10 cellular contexts compared by ENCODE assay signal in genomic region chr20:33664762-33665144, GRCh38. TPM values are rescaled to one million over a fixed set of nuclear protein-coding genes. Genes with fewer than 3 reads are reported as not detected.
A peak's percentile ranks its signal among the peaks of the same experiment; 100 is the strongest.
DNase-seq lines count a peak whose midpoint lies in the region; ATAC-seq, FAIRE-seq and TF ChIP-seq lines count a peak whose summit lies in the region.
"Had no signal": no experiment of that assay in that cellular context is flagged by ENCODE, and none has a peak within 500 bp of the region (broad histone marks: within the 10 kb centered on the region; RNA-seq: fewer than 3 reads in every experiment).

No MANE protein-coding gene starts in this region.

- H3K4me3 Mint-ChIP-seq in CD14-positive monocyte = peak overlapping the region; percentile 7 to 55
- peak overlapping the region; percentile 86 for H3K4me3 Mint-ChIP-seq in natural killer cell

- H3K36me3 Mint-ChIP-seq in CD14-positive monocyte = peaks cover 3 to 10% of the 10 kb centered on the region in 2 donors
- H3K36me3 Mint-ChIP-seq in activated naive CD4-positive, alpha-beta T cell treated with anti-CD3 and anti-CD28 coated beads, Interleukin-2, amount 50 U/mL, for 72 hours = peaks cover 5 to 6% of the 10 kb centered on the region in 2 donors
- H3K36me3 Mint-ChIP-seq in natural killer cell = no peaks in the 10 kb centered on the region

- ATAC-seq in activated naive CD4-positive, alpha-beta T cell treated with anti-CD3 and anti-CD28 coated beads, Interleukin-2, amount 50 U/mL, for 72 hours = no peak
- ATAC-seq in natural killer cell (no peak), GM21528 (IDR thresholded peaks at IDR 0.05; ENCODE audit: low FRiP score, unreplicated experiment) (no peak), HG03108 (IDR thresholded peaks at IDR 0.05; ENCODE audit: unreplicated experiment) (no peak)
- ATAC-seq: pancreas had no signal

- TF ChIP-seq CTCF in CD14-positive monocyte (IDR thresholded peaks at IDR 0.05) = no peak
- TF ChIP-seq CTCF in natural killer cell (IDR thresholded peaks at IDR 0.05) = no peak

- intact Hi-C loops in CD14-positive monocyte (cut with micrococcal nuclease) (loop anchor here (5.0 to 10.0 kb wide), 5 partner anchors 68 to 330 kb away; partner anchors contain the start of genes RALY (in 2 of the 2) and ZNF341 (in 1 of the 2)), natural killer cell (cut with micrococcal nuclease) (no loop called here)

- H3K27ac Mint-ChIP-seq in CD14-positive monocyte (peak overlapping the region in 3 of 7 donors; percentile 13 to 64 (median 27)), natural killer cell (peak overlapping the region; percentile 89)
- H3K27ac Mint-ChIP-seq in activated naive CD4-positive, alpha-beta T cell treated with anti-CD3 and anti-CD28 coated beads, Interleukin-2, amount 50 U/mL, for 72 hours = peak overlapping the region; percentile 81

- H3K27me3 Mint-ChIP-seq in CD14-positive monocyte (ENCODE audit: low read depth in 3 of 3) (peaks cover 2 to 3% (median 2%) of the 10 kb centered on the region in 3 donors), natural killer cell (ENCODE audit: low read depth in 2 of 2) (no peaks in the 10 kb centered on the region)

- H3K9me3 Mint-ChIP-seq in CD14-positive monocyte (peaks cover 0 to 3% (median 0%) of the 10 kb centered on the region in 7 donors), natural killer cell (no peaks in the 10 kb centered on the region)
- no peaks in the 10 kb centered on the region for H3K9me3 Mint-ChIP-seq in activated naive CD4-positive, alpha-beta T cell treated with anti-CD3 and anti-CD28 coated beads, Interleukin-2, amount 50 U/mL, for 72 hours

- FAIRE-seq in H54 (lab: Jason Lieb, UNC) = no peak
- FAIRE-seq: pancreas had no signal

- DNase-seq in CD14-positive monocyte (ENCODE audit: low spot score) (no peak), H54 (ENCODE audit: insufficient read length, low spot score) (no peak), natural killer cell (no peak), NCI-H524 treated with DMSO at 0.1 percent for 48 hours (lab: John Stamatoyannopoulos, UW) (no peak), OCI-M2 (lab: John Stamatoyannopoulos, UW; ENCODE audit: unreplicated experiment) (no peak)
- DNase-seq in activated naive CD4-positive, alpha-beta T cell treated with anti-CD3 and anti-CD28 coated beads, Interleukin-2, amount 50 U/mL, for 72 hours (ENCODE audit: low spot score in 2 of 2) = no peak
- DNase-seq: NCI-H446 had no signal

- TF ChIP-seq POLR2A in H54 (IDR thresholded peaks at IDR 0.05; ENCODE audit: low read depth, low read length) = peak; percentile 22; the same call in 1 of the 2 replicates

- peaks cover 38% of the 10 kb centered on the region for H3K4me1 Mint-ChIP-seq in CD14-positive monocyte
- H3K4me1 Mint-ChIP-seq in natural killer cell = peaks cover 26 to 44% of the 10 kb centered on the region in 2 donors

RNA-seq across cellular contexts. Expression of gene ACTL10, which starts 2.0 kb away (rescaled TPM):
- 1 to 10 TPM; 1.1 to 1.2 TPM for polyA plus RNA-seq in CD14-positive monocyte
- total RNA-seq in activated naive CD4-positive, alpha-beta T cell treated with anti-CD3 and anti-CD28 coated beads, Interleukin-2, amount 50 U/mL, for 72 hours = 1 to 10 TPM; 1.2 to 2.4 TPM
- total RNA-seq in natural killer cell = 1 to 10 TPM in 2 of 3 donors, under 1 TPM in 1; 0.80 to 2.2 (median 1.1) TPM

RNA-seq across cellular contexts. Expression of gene C20orf144, which starts 2.6 kb away (rescaled TPM):
- not detected for polyA plus RNA-seq in CD14-positive monocyte
- under 1 TPM; 0.23 to 0.43 TPM for total RNA-seq in activated naive CD4-positive, alpha-beta T cell treated with anti-CD3 and anti-CD28 coated beads, Interleukin-2, amount 50 U/mL, for 72 hours
- total RNA-seq in natural killer cell = under 1 TPM; 0.25 to 0.41 (median 0.33) TPM

RNA-seq across cellular contexts. Expression of gene NECAB3, which starts 9.5 kb away (rescaled TPM):
- 1 to 10 TPM; 1.3 to 1.8 TPM for polyA plus RNA-seq in CD14-positive monocyte
- total RNA-seq in activated naive CD4-positive, alpha-beta T cell treated with anti-CD3 and anti-CD28 coated beads, Interleukin-2, amount 50 U/mL, for 72 hours = 10 to 100 TPM; 24.5 to 43.0 TPM
- 10 to 100 TPM in 2 of 3 donors, 1 to 10 TPM in 1; 9.7 to 18.1 (median 13.4) TPM for total RNA-seq in natural killer cell

RNA-seq across cellular contexts. Expression of gene E2F1, which starts 21.4 kb away (rescaled TPM):
- under 1 TPM in 1 of 2 donors, not detected in 1; 0.17 TPM for polyA plus RNA-seq in CD14-positive monocyte
- total RNA-seq in activated naive CD4-positive, alpha-beta T cell treated with anti-CD3 and anti-CD28 coated beads, Interleukin-2, amount 50 U/mL, for 72 hours = 10 to 100 TPM; 62.4 to 76.4 TPM
- total RNA-seq in natural killer cell = 1 to 10 TPM; 4.6 to 5.6 (median 4.7) TPM

RNA-seq across cellular contexts. Expression of gene PXMP4, which starts 55.4 kb away (rescaled TPM):
- 10 to 100 TPM in 1 of 2 donors, 1 to 10 TPM in 1; 9.0 to 11.4 TPM for polyA plus RNA-seq in CD14-positive monocyte
- total RNA-seq in activated naive CD4-positive, alpha-beta T cell treated with anti-CD3 and anti-CD28 coated beads, Interleukin-2, amount 50 U/mL, for 72 hours = 10 to 100 TPM; 10.3 to 12.5 TPM
- 1 to 10 TPM; 4.7 to 6.6 (median 6.2) TPM for total RNA-seq in natural killer cell
